26 cellular contexts compared by ENCODE assay signal in genomic region chr3:194938845-194939531, GRCh38.
A peak's percentile ranks its signal among the peaks of the same experiment; 100 is the strongest.
DNase-seq lines count a peak whose midpoint lies in the region; FAIRE-seq and TF ChIP-seq lines count a peak whose summit lies in the region.
"Had no signal": no experiment of that assay in that cellular context is flagged by ENCODE, and none has a peak within 500 bp of the region (broad histone marks: within the 10 kb centered on the region; RNA-seq: fewer than 3 reads in every experiment).

No MANE protein-coding gene starts in this region.

- no peak overlapping the region for H3K4me3 Mint-ChIP-seq in nephron progenitor cell
- H3K4me3 Mint-ChIP-seq: CD4-positive, alpha-beta T cell; natural killer cell treated with Interleukin-12 subunit alpha and Interleukin-12 subunit beta and Interleukin-15 and Interleukin-18, amount 100 ng/mL, for 72 hours had no signal

- in situ Hi-C loops in KBM-7 (cut with MboI; ENCODE audit: low pct_unique_long_range_greater_than_20kb, low sequenced_read_pairs) = no loop called here

- peaks cover 2% of the 10 kb centered on the region for H3K9me3 Mint-ChIP-seq in nephron progenitor cell
- H3K9me3 Mint-ChIP-seq: CD4-positive, alpha-beta T cell; natural killer cell treated with Interleukin-12 subunit alpha and Interleukin-12 subunit beta and Interleukin-15 and Interleukin-18, amount 100 ng/mL, for 72 hours had no signal

- TF ChIP-seq POLR2A in GM12891 (IDR thresholded peaks at IDR 0.05; ENCODE audit: low read depth, low read length) = no peak

- DNase-seq in AG10803 (ENCODE audit: low read depth) = peak; percentile 21
- DNase-seq in amniotic epithelial cell (ENCODE audit: low read depth) = peak; percentile 92
- DNase-seq in globus pallidus (ENCODE audit: low spot score) = peak; percentile 32
- DNase-seq in nephron progenitor cell = no peak
- DNase-seq in GM12891 (ENCODE audit: insufficient read length, low spot score) = no peak
- no peak for DNase-seq in central memory CD4-positive, alpha-beta T cell
- DNase-seq in H4 (ENCODE audit: low spot score) = no peak
- DNase-seq in KBM-7 = no peak
- DNase-seq: ACHN; activated CD4-positive, CD25-positive, alpha-beta regulatory T cell; activated effector memory CD4-positive, alpha-beta T cell treated with anti-CD3 and anti-CD28 coated beads, Interleukin-2, amount 50 U/mL, for 16 hours; aorta; CD4-positive, alpha-beta T cell; glutamatergic neuron; NCI-H1436; NCI-H2171 treated with DMSO at 0.1 percent for 48 hours; NCI-H774; PC-3; retina; SK-N-SH; stimulated activated CD4-positive, alpha-beta T cell treated with anti-CD3 and anti-CD28 coated beads, Interleukin-1b, Interleukin-23, amount 100 ng/mL, for 48 hours; stomach; T-helper 9 cell had no signal

- FAIRE-seq in GM12891 (lab: Jason Lieb, UNC) = no peak
- FAIRE-seq: HTR-8/SVneo had no signal

- H3K4me1 Mint-ChIP-seq in nephron progenitor cell = peaks cover 48% of the 10 kb centered on the region

- H3K4me3 ChIP-seq in AG10803 (ENCODE audit: low read length) = no peak overlapping the region
- H3K4me3 ChIP-seq: dorsolateral prefrontal cortex, stomach had no signal

- no peak for TF ChIP-seq CTCF in AG10803 (conservative IDR thresholded peaks at IDR 0.05; ENCODE audit: low read length)
- TF ChIP-seq CTCF in nephron progenitor cell (IDR thresholded peaks at IDR 0.05) = no peak

- peak overlapping the region; percentile 89 for H3K27ac Mint-ChIP-seq in nephron progenitor cell
- H3K27ac Mint-ChIP-seq: CD4-positive, alpha-beta T cell; natural killer cell treated with Interleukin-12 subunit alpha and Interleukin-12 subunit beta and Interleukin-15 and Interleukin-18, amount 100 ng/mL, for 72 hours had no signal

- H3K36me3 Mint-ChIP-seq in nephron progenitor cell (ENCODE audit: low read depth) = no peaks in the 10 kb centered on the region
- H3K36me3 Mint-ChIP-seq: natural killer cell treated with Interleukin-12 subunit alpha and Interleukin-12 subunit beta and Interleukin-15 and Interleukin-18, amount 100 ng/mL, for 72 hours had no signal

- peaks cover 6% of the 10 kb centered on the region for H3K27me3 Mint-ChIP-seq in nephron progenitor cell (ENCODE audit: low read depth, poor library complexity)

TF ChIP-seq in GM12891, 5 proteins besides CTCF, POLR2A, EP300 and RAD21:
- no peak for TF ChIP-seq PAX5 (IDR thresholded peaks at IDR 0.05; ENCODE audit: insufficient read depth, low read length, severe bottlenecking)

Comparison
In these comparisons a context has a peak if more than half of its experiments do, and no peak if none do; other contexts are left out.
1. DNase-seq: peak in AG10803 (single experiment), amniotic epithelial cell (single experiment) and globus pallidus (single experiment); none in nephron progenitor cell (single experiment), GM12891 (single experiment), central memory CD4-positive, alpha-beta T cell (single experiment), H4 (single experiment) and KBM-7 (single experiment).